Comparison of ENCODE assay signal across 8 cellular contexts in genomic region chr4:8534129-8534528, GRCh38. TPM values are rescaled to one million over a fixed set of nuclear protein-coding genes. Genes with fewer than 3 reads are reported as not detected.
DNase-seq lines count a peak whose midpoint lies in the region; ATAC-seq, FAIRE-seq and TF ChIP-seq lines count a peak whose summit lies in the region.

No MANE protein-coding gene starts in this region.

- in situ Hi-C loops in Panc1 (cut with HindIII; ENCODE audit: low pct_unique_long_range_greater_than_20kb, low sequenced_read_pairs) = no loop called here

- H3K4me3 ChIP-seq in Panc1 (ENCODE audit: low read depth in 2 of 2, low read length in 2 of 2) (no peak overlapping the region), kidney (ENCODE audit: low read length in 2 of 2) (peak overlapping the region; percentile 11 to 14)

- H3K9me3 ChIP-seq in Panc1 (ENCODE audit: control insufficient read depth, insufficient read depth, low read depth, low read length) (no peaks in the 10 kb centered on the region), kidney (ENCODE audit: control insufficient read depth in 1 of 2, low read length in 2 of 2) (no peaks in the 10 kb centered on the region)

- TF ChIP-seq CTCF in Panc1 (IDR thresholded peaks at IDR 0.05) = no peak
- no peak for TF ChIP-seq CTCF in kidney (IDR thresholded peaks at IDR 0.05; ENCODE audit: borderline replicate concordance, extremely low read depth, insufficient read depth)

- CTCF ChIA-PET in Panc1 (lab: Charles Lee) = no interaction called here

- FAIRE-seq in kidney (lab: Jason Lieb, UNC) = peak; percentile 19

- BruUV-seq in Panc1 (replicated peaks; lab: Mats Ljungman, UMichigan) = no TSS peak

- POLR2A ChIA-PET in Panc1 (lab: Charles Lee) = no interaction called here

- H3K36me3 ChIP-seq in Panc1 (ENCODE audit: control insufficient read depth, insufficient read depth, low read length) = no peaks in the 10 kb centered on the region
- no peaks in the 10 kb centered on the region for H3K36me3 ChIP-seq in kidney (ENCODE audit: control insufficient read depth in 1 of 2, insufficient read depth in 2 of 2, low read length in 2 of 2)

- intact Hi-C loops in Panc1 (cut with micrococcal nuclease; ENCODE audit: unreplicated experiment) = no loop called here
- intact Hi-C loops in kidney (cut with DNase I) = no loop called here

- H3K4me1 ChIP-seq in Panc1 (ENCODE audit: control insufficient read depth, insufficient read depth, low read length) (no peaks in the 10 kb centered on the region; the same call in 1 of the 2 replicates), kidney (ENCODE audit: control insufficient read depth in 1 of 2, insufficient read depth in 1 of 2, low read depth in 1 of 2, low read length in 2 of 2) (peaks cover 15 to 24% of the 10 kb centered on the region in 2 donors)

- no peak for DNase-seq in Panc1 (ENCODE audit: low read depth, low spot score)
- no peak for DNase-seq in kidney
- DNase-seq in NK-92 (lab: John Stamatoyannopoulos, UW; ENCODE audit: unreplicated experiment) = no peak
- no peak for DNase-seq in cerebellum (ENCODE audit: low spot score)
- no peak for DNase-seq in stimulated activated CD4-positive, alpha-beta T cell treated with anti-CD3 and anti-CD28 coated beads, Interleukin-2, amount 100 ng/mL, for 24 hours
- no peak for DNase-seq in activated CD4-positive, alpha-beta T cell treated with anti-CD3 and anti-CD28 coated beads for 4 hours

- ATAC-seq in GM18867 (IDR thresholded peaks at IDR 0.05; ENCODE audit: unreplicated experiment) (peak; percentile 75), HG02798 (IDR thresholded peaks at IDR 0.05; ENCODE audit: poor library complexity, unreplicated experiment) (peak; percentile 89), Panc1 (peak; percentile 20; the same call in 1 of the 2 replicates)

- H3K27ac ChIP-seq in Panc1 (ENCODE audit: low read length) (no peak overlapping the region), kidney (ENCODE audit: low read depth in 2 of 2, low read length in 2 of 2) (peak overlapping the region; percentile 94 to 95)

- H3K9ac ChIP-seq in kidney (ENCODE audit: low read length in 2 of 2) = peak overlapping the region in 1 of 2 donors; percentile 66

- no peaks in the 10 kb centered on the region for H3K27me3 ChIP-seq in Panc1 (ENCODE audit: control insufficient read depth, insufficient read depth, low read length)

RNA-seq across cellular contexts. Expression of gene GPR78, which starts 46.1 kb away (rescaled TPM):
- total RNA-seq in Panc1 (2021; ENCODE audit: unreplicated experiment) (not detected), kidney (not detected), cerebellum (0.73 TPM)
- not detected for polyA plus RNA-seq in Panc1 (2012; ENCODE audit: insufficient read length)
- not detected for polyA plus RNA-seq in kidney (ENCODE audit: insufficient read depth, low read depth, low replicate concordance)

RNA-seq across cellular contexts. Expression of gene CPZ, which starts 58.4 kb away (rescaled TPM):
- total RNA-seq in Panc1 (2021; ENCODE audit: unreplicated experiment) = 0.15 TPM
- 0.17 TPM for polyA plus RNA-seq in Panc1 (2012; ENCODE audit: insufficient read length)
- 2.6 TPM for total RNA-seq in kidney
- polyA plus RNA-seq in kidney (ENCODE audit: insufficient read depth, low read depth, low replicate concordance) = 1.2 TPM
- total RNA-seq in cerebellum = 5.0 TPM

Comparison
In these comparisons a context has a peak if more than half of its experiments do, and no peak if none do; other contexts are left out.
1. ATAC-seq: peak in every context shown above with its lines; median percentile 89 in HG02798; 75 in GM18867; 20 in Panc1.
2. H3K4me3 ChIP-seq: peak in kidney (2 of 2); none in Panc1 (0 of 2).